8 cellular contexts compared by ENCODE assay signal in the genomic region with DNA sequence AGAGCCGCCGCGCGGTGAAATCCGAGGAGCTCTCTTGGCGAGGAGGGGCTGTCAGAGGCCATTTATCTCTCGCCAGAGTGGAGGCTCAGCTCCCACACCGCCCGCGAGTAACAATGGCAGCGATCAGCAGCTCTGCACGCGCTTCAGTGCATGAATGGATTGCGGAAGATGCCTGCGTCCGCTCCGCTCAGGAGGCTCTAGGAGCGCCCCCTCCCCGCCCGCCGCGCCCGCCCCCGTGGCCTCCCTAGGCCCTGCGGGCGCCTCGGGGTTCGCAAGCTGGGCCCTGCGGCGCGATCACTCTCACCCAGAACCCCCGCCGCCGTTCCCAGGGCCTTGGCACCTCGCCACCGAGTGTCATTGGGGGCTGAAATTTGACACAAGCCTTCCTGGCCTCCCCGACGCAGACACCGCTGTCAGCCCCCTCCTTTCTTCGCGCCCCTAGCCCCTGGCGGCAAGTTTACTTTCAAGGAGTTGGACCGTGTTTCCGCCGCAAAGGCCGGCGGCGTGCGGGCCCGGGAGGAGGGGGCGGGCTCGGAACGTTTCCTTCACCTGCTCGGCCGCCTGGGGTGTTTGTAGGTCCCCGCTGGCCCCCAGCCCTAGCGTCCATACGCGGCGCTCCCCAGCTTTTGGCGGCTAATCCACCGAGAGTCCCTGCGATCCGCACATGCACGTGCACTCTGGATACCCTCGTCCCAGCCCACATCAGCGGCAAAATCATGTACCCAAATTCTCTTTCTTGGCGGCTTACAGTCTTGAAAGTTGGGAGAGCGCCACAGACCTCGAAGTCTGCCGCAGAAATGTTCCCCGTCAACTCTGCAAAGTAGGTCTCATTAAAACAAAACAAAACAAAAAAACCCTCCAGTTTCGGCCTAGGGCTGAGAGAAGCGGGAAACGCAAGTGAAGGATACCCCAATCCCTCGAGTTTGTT. TPM values are rescaled to one million over a fixed set of nuclear protein-coding genes. Genes with fewer than 3 reads are reported as not detected.
DNase-seq lines count a peak whose midpoint lies in the region; ATAC-seq and TF ChIP-seq lines count a peak whose summit lies in the region.

No MANE protein-coding gene starts in this region.

- no peaks in the 10 kb centered on the region for H3K36me3 ChIP-seq in CD4-positive, CD25-positive, alpha-beta regulatory T cell (ENCODE audit: control insufficient read depth, insufficient read depth, low read length)
- no peaks in the 10 kb centered on the region for H3K36me3 ChIP-seq in HUES48 (ENCODE audit: control insufficient read depth, insufficient read depth, low read length)
- H3K36me3 ChIP-seq in right atrium auricular region = no peaks in the 10 kb centered on the region

- peaks cover 0 to 2% (median 0%) of the 10 kb centered on the region in 7 donors for H3K9me3 Mint-ChIP-seq in CD4-positive, CD25-positive, alpha-beta regulatory T cell
- H3K9me3 Mint-ChIP-seq in activated naive CD8-positive, alpha-beta T cell (ENCODE audit: low read depth) = no peaks in the 10 kb centered on the region

- peak; percentile 73 to 76 for ATAC-seq in CD4-positive, CD25-positive, alpha-beta regulatory T cell (ENCODE audit: low read depth in 2 of 2)
- no peak for ATAC-seq in GM19328 (IDR thresholded peaks at IDR 0.05; ENCODE audit: unreplicated experiment)

- H3K4me3 Mint-ChIP-seq in CD4-positive, CD25-positive, alpha-beta regulatory T cell = peak overlapping the region in 3 of 4 donors; percentile 55 to 74 (median 70)
- H3K4me3 Mint-ChIP-seq in activated naive CD8-positive, alpha-beta T cell = peak overlapping the region; percentile 52

- no peaks in the 10 kb centered on the region for H3K27me3 ChIP-seq in CD4-positive, CD25-positive, alpha-beta regulatory T cell (ENCODE audit: control insufficient read depth, insufficient read depth, low read length)
- peaks cover 74% of the 10 kb centered on the region for H3K27me3 ChIP-seq in HUES48 (ENCODE audit: control insufficient read depth, insufficient read depth, low read length)
- H3K27me3 ChIP-seq in right atrium auricular region = no peaks in the 10 kb centered on the region

- H3K36me3 Mint-ChIP-seq in CD4-positive, CD25-positive, alpha-beta regulatory T cell = no peaks in the 10 kb centered on the region
- H3K36me3 Mint-ChIP-seq in activated naive CD8-positive, alpha-beta T cell = no peaks in the 10 kb centered on the region

- no peak overlapping the region for H3K9ac ChIP-seq in HUES48 (ENCODE audit: low read depth, low read length)

- H3K27me3 Mint-ChIP-seq in CD4-positive, CD25-positive, alpha-beta regulatory T cell = no peaks in the 10 kb centered on the region
- no peaks in the 10 kb centered on the region for H3K27me3 Mint-ChIP-seq in activated naive CD8-positive, alpha-beta T cell

- H3K4me1 ChIP-seq in CD4-positive, CD25-positive, alpha-beta regulatory T cell (ENCODE audit: control insufficient read depth, insufficient read depth, low read length, poor library complexity, severe bottlenecking) = peaks cover 16% of the 10 kb centered on the region
- H3K4me1 ChIP-seq in HUES48 (ENCODE audit: control insufficient read depth, insufficient read depth, low read length) = peaks cover 45% of the 10 kb centered on the region
- H3K4me1 ChIP-seq in right atrium auricular region = peaks cover 0 to 59% of the 10 kb centered on the region in 2 donors

- H3K27ac Mint-ChIP-seq in CD4-positive, CD25-positive, alpha-beta regulatory T cell = peak overlapping the region in 1 of 3 donors; percentile 52
- no peak overlapping the region for H3K27ac Mint-ChIP-seq in activated naive CD8-positive, alpha-beta T cell

- H3K9me3 ChIP-seq in CD4-positive, CD25-positive, alpha-beta regulatory T cell (ENCODE audit: control insufficient read depth in 2 of 2, low read length in 2 of 2) = no peaks in the 10 kb centered on the region
- no peaks in the 10 kb centered on the region; the same call in 1 of the 2 replicates for H3K9me3 ChIP-seq in HUES48 (ENCODE audit: control insufficient read depth, insufficient read depth, low read length)
- H3K9me3 ChIP-seq in right atrium auricular region = no peaks in the 10 kb centered on the region

- peaks cover 0 to 22% (median 2%) of the 10 kb centered on the region in 4 donors for H3K4me1 Mint-ChIP-seq in CD4-positive, CD25-positive, alpha-beta regulatory T cell
- H3K4me1 Mint-ChIP-seq in activated naive CD8-positive, alpha-beta T cell (ENCODE audit: low read depth) = peaks cover 11% of the 10 kb centered on the region

- TF ChIP-seq CTCF in right atrium auricular region (IDR thresholded peaks at IDR 0.05) (no peak), retinal pigment epithelial cell (conservative IDR thresholded peaks at IDR 0.05; ENCODE audit: low read depth, low read length) (no peak)

- DNase-seq in CD4-positive, CD25-positive, alpha-beta regulatory T cell = peak in 2 of 3 donors; percentile 34 to 44
- DNase-seq in right atrium auricular region (ENCODE audit: low spot score) = no peak
- no peak for DNase-seq in retinal pigment epithelial cell (ENCODE audit: low read depth)
- DNase-seq in HuH-7.5 (ENCODE audit: low spot score) = no peak
- no peak for DNase-seq in GM19238 (ENCODE audit: insufficient read length, low spot score)

- H3K27ac ChIP-seq in CD4-positive, CD25-positive, alpha-beta regulatory T cell (ENCODE audit: insufficient read depth, low read length, poor library complexity, severe bottlenecking) = no peak overlapping the region
- no peak overlapping the region for H3K27ac ChIP-seq in HUES48 (ENCODE audit: low read depth, low read length)
- peak overlapping the region in 1 of 2 donors; percentile 6 for H3K27ac ChIP-seq in right atrium auricular region

- no peak overlapping the region for H3K4me3 ChIP-seq in CD4-positive, CD25-positive, alpha-beta regulatory T cell (ENCODE audit: low read depth, low read length)
- H3K4me3 ChIP-seq in HUES48 (ENCODE audit: low read depth, low read length) = peak overlapping the region; percentile 62
- H3K4me3 ChIP-seq in right atrium auricular region = peak overlapping the region; percentile 37 to 48
- peak overlapping the region; percentile 57 for H3K4me3 ChIP-seq in retinal pigment epithelial cell (ENCODE audit: low read length)

RNA-seq across cellular contexts. Expression of a gene that starts 49.0 kb away (rescaled TPM):
- total RNA-seq in CD4-positive, CD25-positive, alpha-beta regulatory T cell = 38.0 TPM
- polyA plus RNA-seq in CD4-positive, CD25-positive, alpha-beta regulatory T cell = 1 to 10 TPM; 2.5 to 5.3 (median 3.2) TPM
- total RNA-seq in right atrium auricular region = 10 to 100 TPM; 24.3 to 37.1 TPM

Comparison
In these comparisons a context has a peak if more than half of its experiments do, and no peak if none do; other contexts are left out.
1. DNase-seq: peak in CD4-positive, CD25-positive, alpha-beta regulatory T cell (2 of 3); none in right atrium auricular region (single experiment), retinal pigment epithelial cell (single experiment), HuH-7.5 (single experiment) and GM19238 (single experiment).